17 cellular contexts compared by ENCODE assay signal in genomic region chr12:88375301-88375959, GRCh38.
"Had no signal": no experiment of that assay in that cellular context is flagged by ENCODE, and none has a peak within 500 bp of the region (broad histone marks: within the 10 kb centered on the region; RNA-seq: fewer than 3 reads in every experiment).

No MANE protein-coding gene starts in this region.

- DNase-seq: activated CD4-positive, alpha-beta T cell treated with anti-CD3 and anti-CD28 coated beads, Interleukin-2, amount 50 U/mL, for 48 hours; activated naive CD8-positive, alpha-beta T cell treated with anti-CD3 and anti-CD28 coated beads for 36 hours; activated T-cell treated with anti-CD3 and anti-CD28 coated beads for 4 hours; body of pancreas; heart right ventricle; mesenchymal stem cell; mucosa of descending colon; naive thymus-derived CD8-positive, alpha-beta T cell; spleen; stimulated activated naive B cell treated with anti-CD40 and anti-IgM and Interleukin-4, amounts not matched to agents 10 μg/mL and 1 μg/mL and 100 μg/mL, for 72 hours; SW 1271; upper lobe of left lung had no signal

- H3K4me3 ChIP-seq: body of pancreas, coronary artery, heart right ventricle, mucosa of descending colon, spleen, thoracic aorta, upper lobe of left lung had no signal

- H3K4me3 Mint-ChIP-seq: activated naive CD8-positive, alpha-beta T cell treated with anti-CD3 and anti-CD28 coated beads for 36 hours; central memory CD8-positive, alpha-beta T cell; naive thymus-derived CD8-positive, alpha-beta T cell; stimulated activated naive B cell treated with anti-CD40 and anti-IgM and Interleukin-4, amounts not matched to agents 10 μg/mL and 1 μg/mL and 100 μg/mL, for 72 hours had no signal

- H3K4me1 ChIP-seq: body of pancreas, heart right ventricle, spleen, upper lobe of left lung had no signal

- H3K36me3 ChIP-seq: heart right ventricle, spleen, thoracic aorta, upper lobe of left lung had no signal

- H3K27ac Mint-ChIP-seq: activated naive CD8-positive, alpha-beta T cell treated with anti-CD3 and anti-CD28 coated beads for 36 hours; naive thymus-derived CD8-positive, alpha-beta T cell; stimulated activated naive B cell treated with anti-CD40 and anti-IgM and Interleukin-4, amounts not matched to agents 10 μg/mL and 1 μg/mL and 100 μg/mL, for 72 hours had no signal

- H3K27me3 ChIP-seq: body of pancreas, heart right ventricle, spleen, upper lobe of left lung had no signal

- H3K27me3 Mint-ChIP-seq: central memory CD8-positive, alpha-beta T cell; stimulated activated naive B cell treated with anti-CD40 and anti-IgM and Interleukin-4, amounts not matched to agents 10 μg/mL and 1 μg/mL and 100 μg/mL, for 72 hours had no signal

- FAIRE-seq: TTC549 had no signal

- H3K4me1 Mint-ChIP-seq: activated naive CD8-positive, alpha-beta T cell treated with anti-CD3 and anti-CD28 coated beads for 36 hours; central memory CD8-positive, alpha-beta T cell; naive thymus-derived CD8-positive, alpha-beta T cell; stimulated activated naive B cell treated with anti-CD40 and anti-IgM and Interleukin-4, amounts not matched to agents 10 μg/mL and 1 μg/mL and 100 μg/mL, for 72 hours had no signal

- H3K9me3 Mint-ChIP-seq: activated naive CD8-positive, alpha-beta T cell treated with anti-CD3 and anti-CD28 coated beads for 36 hours; central memory CD8-positive, alpha-beta T cell; stimulated activated naive B cell treated with anti-CD40 and anti-IgM and Interleukin-4, amounts not matched to agents 10 μg/mL and 1 μg/mL and 100 μg/mL, for 72 hours had no signal

- H3K9me3 ChIP-seq: body of pancreas, heart right ventricle, mucosa of descending colon, spleen, thoracic aorta, upper lobe of left lung had no signal

- ATAC-seq: body of pancreas; heart right ventricle; mucosa of descending colon; naive thymus-derived CD8-positive, alpha-beta T cell; sciatic nerve; stimulated activated naive B cell treated with anti-CD40 and anti-IgM and Interleukin-4, amounts not matched to agents 10 μg/mL and 1 μg/mL and 100 μg/mL, for 72 hours had no signal

- H3K27ac ChIP-seq: body of pancreas, coronary artery, heart right ventricle, spleen, thoracic aorta, upper lobe of left lung had no signal

- H3K36me3 Mint-ChIP-seq: activated naive CD8-positive, alpha-beta T cell treated with anti-CD3 and anti-CD28 coated beads for 36 hours; naive thymus-derived CD8-positive, alpha-beta T cell; stimulated activated naive B cell treated with anti-CD40 and anti-IgM and Interleukin-4, amounts not matched to agents 10 μg/mL and 1 μg/mL and 100 μg/mL, for 72 hours had no signal
